In genomic region chr15:85582719-85583089, GRCh38 we compare ENCODE assay signal across 8 cellular contexts.
A peak's percentile ranks its signal among the peaks of the same experiment; 100 is the strongest.
DNase-seq lines count a peak whose midpoint lies in the region; ATAC-seq and TF ChIP-seq lines count a peak whose summit lies in the region.

No MANE protein-coding gene starts in this region.

- peaks cover 4% of the 10 kb centered on the region; the same call in 1 of the 2 replicates for H4K20me1 ChIP-seq in IMR-90 (ENCODE audit: insufficient read depth, low read length)

- POLR2A ChIA-PET in IMR-90 (lab: Charles Lee; ENCODE audit: unreplicated experiment): no interaction called here

- peak; percentile 66 for DNase-seq in activated gamma-delta T cell treated with Interleukin-2 at 50 U/mL for 16 hours
- no peak for DNase-seq in activated gamma-delta T cell (lab: John Stamatoyannopoulos, UW)
- peak; percentile 46 for DNase-seq in IMR-90
- peak; percentile 59 for DNase-seq in activated CD8-positive, alpha-beta memory T cell treated with anti-CD3 and anti-CD28 coated beads, Interleukin-2, amount 50 U/mL, for 4 hours
- peak; percentile 85 for DNase-seq in fibroblast of villous mesenchyme (ENCODE audit: low read depth)
- peak; percentile 77 for DNase-seq in sigmoid colon
- DNase-seq in H4 (ENCODE audit: low spot score): no peak
- DNase-seq in NCI-H2196 treated with DMSO at 0.1 percent for 48 hours (lab: John Stamatoyannopoulos, UW; ENCODE audit: unreplicated experiment): no peak

- H3K36me3 ChIP-seq in IMR-90 (ENCODE audit: control insufficient read depth, insufficient read depth, low read length) (peaks cover 27% of the 10 kb centered on the region), sigmoid colon (peaks cover 0 to 32% (median 7%) of the 10 kb centered on the region in 4 donors)

- intact Hi-C loops in IMR-90 (cut with micrococcal nuclease): no loop called here
- intact Hi-C loops in sigmoid colon (cut with DNase I): no loop called here

- H2AK9ac ChIP-seq in IMR-90 (replicated peaks; ENCODE audit: low read depth, low read length, poor library complexity): no peak overlapping the region

- no peak for TF ChIP-seq CTCF in IMR-90 (conservative IDR thresholded peaks at IDR 0.05; ENCODE audit: low read depth, low read length)
- no peak for TF ChIP-seq CTCF in fibroblast of villous mesenchyme (IDR thresholded peaks at IDR 0.05; ENCODE audit: insufficient read depth, low read depth, low read length)
- TF ChIP-seq CTCF in sigmoid colon (IDR thresholded peaks at IDR 0.05): no peak

- H3K14ac ChIP-seq in IMR-90 (replicated peaks; ENCODE audit: low read depth, low read length): no peak overlapping the region; the same call in 1 of the 2 replicates

- no peak overlapping the region for H2BK5ac ChIP-seq in IMR-90 (ENCODE audit: low read depth, low read length, poor library complexity, severe bottlenecking)

- in situ Hi-C loops in IMR-90 (cut with MboI; ENCODE audit: low sequenced_read_pairs): no loop called here

- no peak overlapping the region for H4K91ac ChIP-seq in IMR-90 (ENCODE audit: insufficient read depth, low read depth, low read length)

- H2BK15ac ChIP-seq in IMR-90 (ENCODE audit: low read depth, low read length): no peak overlapping the region

- H3K18ac ChIP-seq in IMR-90 (ENCODE audit: low read depth, low read length): no peak overlapping the region

- no CpG with 5 or more reads among the region's 8 CpGs for WGBS in IMR-90 (ENCODE audit: extremely low coverage in 2 of 2, insufficient read length in 1 of 2), 2 experiments
- WGBS in sigmoid colon, 2 donors: 3 to 6% methylated on average over 8 of the region's 8 CpGs

- H3K79me1 ChIP-seq in IMR-90 (ENCODE audit: low read depth in 1 of 2, low read length in 2 of 2): peaks cover 40 to 76% of the 10 kb centered on the region in 2 experiments

- H3K27ac ChIP-seq in IMR-90 (ENCODE audit: insufficient read depth, low read length): no peak overlapping the region
- H3K27ac ChIP-seq in sigmoid colon: peak overlapping the region; percentile 72 to 84 (median 74)

- H2AK5ac ChIP-seq in IMR-90 (ENCODE audit: low read depth, low read length): no peak overlapping the region

- peaks cover 7% of the 10 kb centered on the region; the same call in 1 of the 2 replicates for H3K4me1 ChIP-seq in IMR-90 (ENCODE audit: control insufficient read depth, insufficient read depth, low read length)
- H3K4me1 ChIP-seq in sigmoid colon: peaks cover 0 to 62% (median 33%) of the 10 kb centered on the region in 4 donors

- no peak overlapping the region for H3K56ac ChIP-seq in IMR-90 (ENCODE audit: extremely low read depth, insufficient read depth, low read length)

- peaks cover 12% of the 10 kb centered on the region for H3K9me1 ChIP-seq in IMR-90 (ENCODE audit: insufficient read depth, low read length)

- H3K27me3 ChIP-seq in IMR-90 (ENCODE audit: control insufficient read depth, insufficient read depth, low read length): no peaks in the 10 kb centered on the region
- H3K27me3 ChIP-seq in sigmoid colon: no peaks in the 10 kb centered on the region

- no peak overlapping the region for H3K9ac ChIP-seq in IMR-90 (ENCODE audit: low read depth, low read length)

- H3K4ac ChIP-seq in IMR-90 (ENCODE audit: low read depth, low read length): no peak overlapping the region

- TF ChIP-seq RAD21 in IMR-90 (IDR thresholded peaks at IDR 0.05; ENCODE audit: low read length): no peak

- H2AFZ ChIP-seq in IMR-90 (replicated peaks; ENCODE audit: low read length, poor library complexity): no peak overlapping the region

- no peak overlapping the region for H3K4me3 ChIP-seq in IMR-90 (ENCODE audit: insufficient read depth, low read depth, low read length)
- H3K4me3 ChIP-seq in fibroblast of villous mesenchyme (ENCODE audit: low read depth, low read length): peak overlapping the region; percentile 19
- H3K4me3 ChIP-seq in sigmoid colon: peak overlapping the region; percentile 13 to 41 (median 30)

- no peaks in the 10 kb centered on the region for H3K9me3 ChIP-seq in IMR-90 (ENCODE audit: control insufficient read depth, insufficient read depth, low read length)
- H3K9me3 ChIP-seq in sigmoid colon: no peaks in the 10 kb centered on the region

- no peak overlapping the region for H4K5ac ChIP-seq in IMR-90 (ENCODE audit: low read depth, low read length)

- no peak overlapping the region for H2BK120ac ChIP-seq in IMR-90 (ENCODE audit: low read depth, low read length)

- dilution Hi-C loops in IMR-90 (cut with HindIII; ENCODE audit: low sequenced_read_pairs, unreplicated experiment): no loop called here

- peak; percentile 71 for ATAC-seq in IMR-90 (ENCODE audit: low read depth)

- CTCF ChIA-PET in IMR-90 (lab: Yijun Ruan, JAX): no interaction called here

- BruUV-seq in IMR-90 (replicated peaks; lab: Mats Ljungman, UMichigan): no TSS peak

- no peak overlapping the region for H4K8ac ChIP-seq in IMR-90 (ENCODE audit: low read depth in 2 of 2, low read length in 2 of 2)

- TF ChIP-seq EP300 in sigmoid colon (IDR thresholded peaks at IDR 0.05): no peak

- TF ChIP-seq POLR2A in IMR-90 (IDR thresholded peaks at IDR 0.05; ENCODE audit: low read depth, low read length) (no peak), sigmoid colon (IDR thresholded peaks at IDR 0.05) (no peak)

- H3K23ac ChIP-seq in IMR-90 (ENCODE audit: low read depth, low read length): no peak overlapping the region

- no peak overlapping the region; the same call in 1 of the 2 replicates for H3K4me2 ChIP-seq in IMR-90 (ENCODE audit: low read depth, low read length)

- H2BK20ac ChIP-seq in IMR-90 (ENCODE audit: low read depth, low read length): no peak overlapping the region

TF ChIP-seq in IMR-90, 13 proteins besides CTCF, POLR2A, EP300 and RAD21:
- TF ChIP-seq, protein P1, sequence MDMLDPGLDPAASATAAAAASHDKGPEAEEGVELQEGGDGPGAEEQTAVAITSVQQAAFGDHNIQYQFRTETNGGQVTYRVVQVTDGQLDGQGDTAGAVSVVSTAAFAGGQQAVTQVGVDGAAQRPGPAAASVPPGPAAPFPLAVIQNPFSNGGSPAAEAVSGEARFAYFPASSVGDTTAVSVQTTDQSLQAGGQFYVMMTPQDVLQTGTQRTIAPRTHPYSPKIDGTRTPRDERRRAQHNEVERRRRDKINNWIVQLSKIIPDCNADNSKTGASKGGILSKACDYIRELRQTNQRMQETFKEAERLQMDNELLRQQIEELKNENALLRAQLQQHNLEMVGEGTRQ (IDR thresholded peaks at IDR 0.05; ENCODE audit: low read depth, low read length): no peak
- TF ChIP-seq CHD1 (IDR thresholded peaks at IDR 0.05; ENCODE audit: low read depth, low read length): no peak
- TF ChIP-seq BHLHE40 (IDR thresholded peaks at IDR 0.05; ENCODE audit: low read depth, low read length): no peak
- TF ChIP-seq, protein P2, sequence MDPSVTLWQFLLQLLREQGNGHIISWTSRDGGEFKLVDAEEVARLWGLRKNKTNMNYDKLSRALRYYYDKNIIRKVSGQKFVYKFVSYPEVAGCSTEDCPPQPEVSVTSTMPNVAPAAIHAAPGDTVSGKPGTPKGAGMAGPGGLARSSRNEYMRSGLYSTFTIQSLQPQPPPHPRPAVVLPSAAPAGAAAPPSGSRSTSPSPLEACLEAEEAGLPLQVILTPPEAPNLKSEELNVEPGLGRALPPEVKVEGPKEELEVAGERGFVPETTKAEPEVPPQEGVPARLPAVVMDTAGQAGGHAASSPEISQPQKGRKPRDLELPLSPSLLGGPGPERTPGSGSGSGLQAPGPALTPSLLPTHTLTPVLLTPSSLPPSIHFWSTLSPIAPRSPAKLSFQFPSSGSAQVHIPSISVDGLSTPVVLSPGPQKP (IDR thresholded peaks at IDR 0.05; ENCODE audit: borderline replicate concordance, low read depth, low read length): no peak
- TF ChIP-seq RFX5 (IDR thresholded peaks at IDR 0.05; ENCODE audit: low read depth, low read length): no peak
- TF ChIP-seq SMC3 (IDR thresholded peaks at IDR 0.05; ENCODE audit: low read depth, low read length): no peak
- TF ChIP-seq MAZ (IDR thresholded peaks at IDR 0.05; ENCODE audit: borderline replicate concordance, low read depth, low read length): no peak
- no peak for TF ChIP-seq MAFK (IDR thresholded peaks at IDR 0.05; ENCODE audit: low read depth, low read length)
- no peak for TF ChIP-seq MXI1 (IDR thresholded peaks at IDR 0.05; ENCODE audit: borderline replicate concordance, low read depth, low read length)
- TF ChIP-seq FOS (IDR thresholded peaks at IDR 0.05; ENCODE audit: low read depth, low read length): no peak
- TF ChIP-seq RCOR1 (IDR thresholded peaks at IDR 0.05; ENCODE audit: insufficient replicate concordance, low read length): no peak
- no peak for TF ChIP-seq NFE2L2 (IDR thresholded peaks at IDR 0.05; ENCODE audit: low read depth, low read length)
- no peak for TF ChIP-seq CEBPB (IDR thresholded peaks at IDR 0.05; ENCODE audit: low read depth, low read length)
TF ChIP-seq in IMR-90: peak in this region for 0.

Comparison
In these comparisons a context has a peak if more than half of its experiments do, and no peak if none do; other contexts are left out.
1. DNase-seq: peak in activated gamma-delta T cell treated with Interleukin-2 at 50 U/mL for 16 hours (single experiment), IMR-90 (single experiment), activated CD8-positive, alpha-beta memory T cell treated with anti-CD3 and anti-CD28 coated beads, Interleukin-2, amount 50 U/mL, for 4 hours (single experiment), fibroblast of villous mesenchyme (single experiment) and sigmoid colon (single experiment); none in activated gamma-delta T cell (single experiment), H4 (single experiment) and NCI-H2196 treated with DMSO at 0.1 percent for 48 hours (single experiment).